Comparison of ENCODE assay signal across 1 cellular context in genomic region chr11:706439-706956, GRCh38.
TF ChIP-seq lines count a peak whose summit lies in the region.

No MANE protein-coding gene starts in this region.

TF ChIP-seq in K562, 482 proteins besides CTCF, POLR2A, EP300 and RAD21:
- no peak for TF ChIP-seq GTF2E2 (tag; IDR thresholded peaks at IDR 0.05)
- TF ChIP-seq HMGN3 (IDR thresholded peaks at IDR 0.05; ENCODE audit: borderline replicate concordance, extremely low read depth, insufficient read length, low read depth, low read length): peak; percentile 12
- peak; percentile 37; the same call in 1 of the 2 replicates for TF ChIP-seq ZFX (CRISPR knock-in tag; IDR thresholded peaks at IDR 0.05)
- peak; percentile 66 for TF ChIP-seq POLR2G (IDR thresholded peaks at IDR 0.05; ENCODE audit: low read depth, low read length)
- TF ChIP-seq ETV6 (IDR thresholded peaks at IDR 0.05; ENCODE audit: borderline replicate concordance in 1 of 2, low read depth in 2 of 2, low read length in 1 of 2): no peak
- TF ChIP-seq ETV6 (CRISPR knock-in tag; IDR thresholded peaks at IDR 0.05; ENCODE audit: borderline replicate concordance): no peak
- TF ChIP-seq ATF3 (IDR thresholded peaks at IDR 0.05): peak; percentile 63
- TF ChIP-seq ATF3 (CRISPR knock-in tag; conservative IDR thresholded peaks at IDR 0.05): no peak
- 0 out of 2 replicates have a peak, but pooled peaks have one; percentile 37 for TF ChIP-seq JUND (IDR thresholded peaks at IDR 0.05; ENCODE audit: borderline replicate concordance, low read depth, low read length)
- TF ChIP-seq JUND (tag; IDR thresholded peaks at IDR 0.05; ENCODE audit: borderline replicate concordance, low read depth, low read length): no peak
- TF ChIP-seq FOSL1 (tag; conservative IDR thresholded peaks at IDR 0.05): peak; percentile 63
- TF ChIP-seq ZBTB7A (IDR thresholded peaks at IDR 0.05; ENCODE audit: borderline replicate concordance, control insufficient read depth, low read depth, low read length): peak; percentile 15; the same call in 1 of the 2 replicates
